1 cellular context compared by ENCODE assay signal in the genomic region with DNA sequence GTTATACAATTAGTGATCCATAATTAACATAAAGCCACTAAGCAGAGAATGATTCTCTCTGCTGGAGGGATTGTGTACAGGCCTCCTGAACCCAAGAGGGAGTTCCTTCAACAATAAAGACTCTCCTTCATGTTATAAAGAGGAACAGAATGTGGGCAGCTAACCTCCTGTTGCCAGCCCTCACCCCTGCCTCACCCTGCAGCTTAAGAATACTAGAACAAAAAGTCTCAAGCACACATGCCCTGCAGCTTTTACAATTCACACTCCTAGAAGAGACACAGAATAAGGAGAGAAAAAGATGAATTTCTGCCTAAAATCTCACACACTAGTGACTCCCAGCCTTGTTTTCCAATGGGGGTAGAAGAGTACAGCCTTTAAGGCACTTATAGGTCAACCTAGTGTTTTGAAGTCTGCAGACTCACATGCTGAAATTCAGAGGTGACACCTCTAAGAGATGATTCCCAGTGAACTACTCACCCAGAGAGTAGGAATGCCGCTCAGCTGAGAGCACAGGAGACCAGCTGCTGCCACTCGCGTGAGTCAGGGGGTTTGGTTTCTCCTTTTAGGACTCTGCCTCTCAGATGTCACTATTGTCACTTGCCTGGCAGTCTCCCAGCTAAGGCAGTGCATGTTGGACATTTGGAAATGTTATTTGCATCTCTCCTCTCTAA.
TF ChIP-seq lines count a peak whose summit lies in the region.

No MANE protein-coding gene starts in this region.

TF ChIP-seq in IMR-90, 13 proteins besides CTCF, POLR2A, EP300 and RAD21:
- TF ChIP-seq BHLHE40 (IDR thresholded peaks at IDR 0.05; ENCODE audit: low read depth, low read length) (peak; percentile 78), RFX5 (IDR thresholded peaks at IDR 0.05; ENCODE audit: low read depth, low read length) (no peak)
TF ChIP-seq in IMR-90: peak in this region for 1.
